Comparison of ENCODE assay signal across 12 cellular contexts in the genomic region with DNA sequence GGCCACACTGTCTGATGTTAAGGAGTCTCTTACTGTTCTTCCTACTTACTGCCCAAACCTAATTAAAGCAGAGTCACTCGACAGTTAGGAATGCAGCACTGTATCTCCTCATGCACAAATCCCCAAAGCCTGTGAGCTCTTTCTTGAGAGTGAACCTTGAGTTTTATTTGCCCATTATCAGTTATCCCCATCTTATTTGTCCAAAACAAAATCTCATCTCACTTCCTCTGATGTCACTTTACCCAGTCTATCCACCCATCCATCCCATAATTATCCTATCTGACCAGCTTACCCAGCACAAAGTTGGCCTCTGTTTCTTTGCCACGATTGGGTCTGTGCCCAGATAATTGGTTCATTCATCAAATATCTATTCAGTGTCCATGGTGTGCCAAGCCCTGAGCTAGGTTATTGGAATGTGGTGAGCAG.
A peak's percentile ranks its signal among the peaks of the same experiment; 100 is the strongest.
DNase-seq lines count a peak whose midpoint lies in the region; ATAC-seq and TF ChIP-seq lines count a peak whose summit lies in the region.
"Had no signal": no experiment of that assay in that cellular context is flagged by ENCODE, and none has a peak within 500 bp of the region (broad histone marks: within the 10 kb centered on the region; RNA-seq: fewer than 3 reads in every experiment).

No MANE protein-coding gene starts in this region.

- H2BK15ac ChIP-seq in mesenchymal stem cell (ENCODE audit: low read depth, poor library complexity, severe bottlenecking): no peak overlapping the region

- no peak overlapping the region for H2AK5ac ChIP-seq in mesenchymal stem cell (ENCODE audit: low read length, severe bottlenecking)

- CTCF ChIA-PET in MCF 10A (lab: Yijun Ruan, JAX): interaction anchor here (0.6 to 0.7 kb wide), 4 partner anchors 14 to 70 kb away, joined by 3 to 4 read pairs (median 4); no protein-coding TSS in a partner anchor

- H3K36me3 Mint-ChIP-seq in MCF 10A (ENCODE audit: insufficient read depth, unreplicated experiment): no peaks in the 10 kb centered on the region

- H3K18ac ChIP-seq in mesenchymal stem cell (ENCODE audit: low read depth in 1 of 2, low read length in 2 of 2): no peak overlapping the region

- H3K4me2 ChIP-seq in mesenchymal stem cell (ENCODE audit: low read length, poor library complexity, severe bottlenecking): no peak overlapping the region
- H3K4me2 ChIP-seq: PC-9 had no signal

- H2AFZ ChIP-seq in mesenchymal stem cell (ENCODE audit: low read depth, low read length): no peak overlapping the region
- H2AFZ ChIP-seq: PC-9 had no signal

- peak; percentile 97 for DNase-seq in LNCaP clone FGC (ENCODE audit: low read depth)
- peak; percentile 57 for DNase-seq in MCF 10A (ENCODE audit: unreplicated experiment)
- no peak for DNase-seq in mesenchymal stem cell
- no peak for DNase-seq in aorta
- no peak for DNase-seq in lower leg skin (ENCODE audit: low spot score in 2 of 2)
- no peak for DNase-seq in DMS114 treated with DMSO at 0.1 percent for 48 hours (lab: John Stamatoyannopoulos, UW; ENCODE audit: unreplicated experiment)
- DNase-seq: heart left ventricle, left colon, NCI-H510A, PC-9, T-helper 1 cell had no signal

- H4K91ac ChIP-seq in mesenchymal stem cell (ENCODE audit: low read length): no peak overlapping the region

- peaks cover 0 to 8% of the 10 kb centered on the region in 2 experiments for H3K36me3 ChIP-seq in mesenchymal stem cell (ENCODE audit: control insufficient read depth in 1 of 2, insufficient read depth in 2 of 2, low read depth in 1 of 2, low read length in 2 of 2)
- H3K36me3 ChIP-seq in aorta (ENCODE audit: control insufficient read depth in 1 of 2, insufficient read depth in 2 of 2, low read length in 1 of 2): no peaks in the 10 kb centered on the region
- H3K36me3 ChIP-seq: heart left ventricle had no signal

- H3K4me3 ChIP-seq in LNCaP clone FGC (ENCODE audit: low read depth, low read length): no peak overlapping the region
- no peak overlapping the region for H3K4me3 ChIP-seq in mesenchymal stem cell (ENCODE audit: insufficient read depth in 1 of 2, low read depth in 1 of 2, low read length in 2 of 2)
- peak overlapping the region; percentile 21 to 28 for H3K4me3 ChIP-seq in aorta (ENCODE audit: low read length in 2 of 2)
- no peak overlapping the region for H3K4me3 ChIP-seq in lower leg skin (ENCODE audit: low read depth, poor library complexity, severe bottlenecking)
- H3K4me3 ChIP-seq: heart left ventricle, PC-9 had no signal

- no peak overlapping the region for H3K23ac ChIP-seq in mesenchymal stem cell (ENCODE audit: low read length in 2 of 2)

- WGBS in mesenchymal stem cell: 52% methylated on average over 2 of the region's 2 CpGs
- 6 to 8% methylated on average over 2 of the region's 2 CpGs for WGBS in aorta, 2 donors
- WGBS in lower leg skin, 2 donors: 19 to 20% methylated on average over 2 of the region's 2 CpGs

- H2BK120ac ChIP-seq in mesenchymal stem cell (ENCODE audit: low read depth, low read length): no peak overlapping the region

- H3K4me1 Mint-ChIP-seq in MCF 10A (ENCODE audit: insufficient read depth, unreplicated experiment): no peaks in the 10 kb centered on the region

- H3K27me3 ChIP-seq in mesenchymal stem cell (ENCODE audit: control insufficient read depth in 1 of 2, insufficient read depth in 1 of 2, low read length in 2 of 2) (peaks cover 0 to 3% of the 10 kb centered on the region in 2 experiments), aorta (ENCODE audit: control insufficient read depth in 1 of 2, insufficient read depth in 2 of 2, low read length in 1 of 2) (no peaks in the 10 kb centered on the region)

- H2BK12ac ChIP-seq in mesenchymal stem cell (ENCODE audit: low read length in 2 of 2): no peak overlapping the region

- no TSS peak for BruUV-seq in MCF 10A (replicated peaks; lab: Mats Ljungman, UMichigan)

- H3K4me1 ChIP-seq in mesenchymal stem cell (ENCODE audit: control insufficient read depth, insufficient read depth, low read depth, low read length) (peaks cover 2% of the 10 kb centered on the region), aorta (ENCODE audit: control insufficient read depth in 1 of 2, insufficient read depth in 2 of 2, low read length in 2 of 2) (peaks cover 4 to 9% of the 10 kb centered on the region in 2 donors)

- no peak for TF ChIP-seq POLR2A in lower leg skin (IDR thresholded peaks at IDR 0.05)

- POLR2A ChIA-PET in MCF 10A (lab: Yijun Ruan, JAX): interaction anchor here (0.6 kb wide), 2 partner anchors 29 to 306 kb away, joined by 5 to 7 read pairs; no protein-coding TSS in a partner anchor

- no peaks in the 10 kb centered on the region for H3K27me3 Mint-ChIP-seq in MCF 10A (ENCODE audit: insufficient read depth, unreplicated experiment)

- H3K9ac ChIP-seq in mesenchymal stem cell (ENCODE audit: low read length): peak overlapping the region; percentile 5

- H3K9me3 Mint-ChIP-seq in MCF 10A (ENCODE audit: unreplicated experiment): peaks cover 18% of the 10 kb centered on the region

- H4K8ac ChIP-seq in mesenchymal stem cell (ENCODE audit: low read length): no peak overlapping the region

- ATAC-seq in aorta (ENCODE audit: low FRiP score) (no peak), HG02571 (IDR thresholded peaks at IDR 0.05; ENCODE audit: unreplicated experiment) (no peak)
- ATAC-seq: heart left ventricle, left colon had no signal

- H2BK5ac ChIP-seq in mesenchymal stem cell (ENCODE audit: low read depth, low read length, poor library complexity, severe bottlenecking): no peak overlapping the region

- H3K9me3 ChIP-seq in mesenchymal stem cell (ENCODE audit: control insufficient read depth, low read length): no peaks in the 10 kb centered on the region
- H3K9me3 ChIP-seq in aorta (ENCODE audit: control insufficient read depth, low read length): no peaks in the 10 kb centered on the region
- H3K9me3 ChIP-seq: heart left ventricle had no signal

- no peaks in the 10 kb centered on the region for H3K79me1 ChIP-seq in mesenchymal stem cell (replicated peaks; ENCODE audit: low read length, poor library complexity, severe bottlenecking)

- H3K27ac ChIP-seq in mesenchymal stem cell (ENCODE audit: low read length, poor library complexity, severe bottlenecking) (no peak overlapping the region), aorta (ENCODE audit: low read depth in 1 of 2, low read length in 2 of 2) (no peak overlapping the region)
- H3K27ac ChIP-seq: heart left ventricle, PC-9 had no signal

- no peak overlapping the region for H3K4ac ChIP-seq in mesenchymal stem cell (ENCODE audit: low read depth in 1 of 2, low read length in 2 of 2)

- H3K14ac ChIP-seq in mesenchymal stem cell (ENCODE audit: low read length in 2 of 2): no peak overlapping the region

- no peak overlapping the region for H3K4me3 Mint-ChIP-seq in MCF 10A (ENCODE audit: unreplicated experiment)

- H3K27ac Mint-ChIP-seq in MCF 10A (ENCODE audit: low read depth, unreplicated experiment): no peak overlapping the region

- TF ChIP-seq CTCF in LNCaP clone FGC (IDR thresholded peaks at IDR 0.05; ENCODE audit: control insufficient read depth, extremely low read depth, insufficient read depth) (no peak), MCF 10A (IDR thresholded peaks at IDR 0.05; ENCODE audit: unreplicated experiment) (no peak), lower leg skin (IDR thresholded peaks at IDR 0.05) (no peak)

- intact Hi-C loops in MCF 10A (cut with micrococcal nuclease): no loop called here
- intact Hi-C loops in aorta (cut with DNase I): loop anchor here in 1 of 2 donors (5.0 kb wide), 1 partner anchor 48 kb away; no protein-coding TSS in a partner anchor
- intact Hi-C loops in lower leg skin (cut with DNase I; ENCODE audit: low total_unique reads): no loop called here

Comparison
In these comparisons a context has a peak if more than half of its experiments do, and no peak if none do; other contexts are left out.
1. DNase-seq: peak in LNCaP clone FGC (single experiment) and MCF 10A (single experiment); none in mesenchymal stem cell (single experiment), aorta (0 of 2), lower leg skin (0 of 2) and DMS114 treated with DMSO at 0.1 percent for 48 hours (single experiment).
2. H3K4me3 ChIP-seq: peak in aorta (2 of 2); none in LNCaP clone FGC (single experiment), mesenchymal stem cell (0 of 2) and lower leg skin (single experiment).